Comparison of ENCODE assay signal across 13 cellular contexts in genomic region chr2:101737478-101738240, GRCh38. TPM values are rescaled to one million over a fixed set of nuclear protein-coding genes. Genes with fewer than 3 reads are reported as not detected.
DNase-seq lines count a peak whose midpoint lies in the region; ATAC-seq and TF ChIP-seq lines count a peak whose summit lies in the region.
"Had no signal": no experiment of that assay in that cellular context is flagged by ENCODE, and none has a peak within 500 bp of the region (broad histone marks: within the 10 kb centered on the region; RNA-seq: fewer than 3 reads in every experiment).

No MANE protein-coding gene starts in this region.

- H3K27ac Mint-ChIP-seq in activated CD8-positive, alpha-beta T cell treated with anti-CD3 and anti-CD28 coated beads for 36 hours: peak overlapping the region; percentile 4
- H3K27ac Mint-ChIP-seq in activated CD8-positive, alpha-beta T cell treated with anti-CD3 and anti-CD28 coated beads, Interleukin-2, amount 10 ng/mL, durations not matched to agents 7 days and 5 days: no peak overlapping the region
- H3K27ac Mint-ChIP-seq in activated naive CD8-positive, alpha-beta T cell treated with anti-CD3 and anti-CD28 coated beads, Interleukin-2, amount 50 U/mL, for 24 hours: peak overlapping the region; percentile 80
- H3K27ac Mint-ChIP-seq in stimulated activated memory B cell treated with anti-CD40 and anti-IgM and Interleukin-4, amounts not matched to agents 10 μg/mL and 1 μg/mL and 100 μg/mL, for 72 hours: peak overlapping the region; percentile 64

- CTCF ChIA-PET in activated CD8-positive, alpha-beta T cell treated with anti-CD3 and anti-CD28 coated beads for 36 hours (lab: Charles Lee): interaction anchor here (0.6 to 1.3 kb wide), 3 partner anchors 10 to 142 kb away, joined by 3 read pairs; no protein-coding TSS in a partner anchor
- CTCF ChIA-PET in activated CD8-positive, alpha-beta T cell treated with anti-CD3 and anti-CD28 coated beads, Interleukin-2, amount 10 ng/mL, durations not matched to agents 7 days and 5 days (lab: Charles Lee): interaction anchor here (0.7 to 1.0 kb wide), 2 partner anchors 19 to 63 kb away, joined by 3 read pairs; no protein-coding TSS in a partner anchor

- H3K27me3 ChIP-seq in kidney epithelial cell (ENCODE audit: control insufficient read depth, insufficient read depth, low read length): no peaks in the 10 kb centered on the region
- H3K27me3 ChIP-seq: upper lobe of right lung had no signal

- peaks cover 75% of the 10 kb centered on the region for H3K4me1 Mint-ChIP-seq in activated CD8-positive, alpha-beta T cell treated with anti-CD3 and anti-CD28 coated beads for 36 hours (ENCODE audit: low read depth)
- peaks cover 49% of the 10 kb centered on the region for H3K4me1 Mint-ChIP-seq in activated CD8-positive, alpha-beta T cell treated with anti-CD3 and anti-CD28 coated beads, Interleukin-2, amount 10 ng/mL, durations not matched to agents 7 days and 5 days (ENCODE audit: low read depth)
- H3K4me1 Mint-ChIP-seq in activated naive CD8-positive, alpha-beta T cell treated with anti-CD3 and anti-CD28 coated beads, Interleukin-2, amount 50 U/mL, for 24 hours: peaks cover 81% of the 10 kb centered on the region
- H3K4me1 Mint-ChIP-seq in stimulated activated memory B cell treated with anti-CD40 and anti-IgM and Interleukin-4, amounts not matched to agents 10 μg/mL and 1 μg/mL and 100 μg/mL, for 72 hours: peaks cover 85% of the 10 kb centered on the region

- H3K4me3 ChIP-seq in kidney epithelial cell (ENCODE audit: low read depth, low read length): no peak overlapping the region
- H3K4me3 ChIP-seq: upper lobe of right lung had no signal

- ATAC-seq in activated CD8-positive, alpha-beta T cell treated with anti-CD3 and anti-CD28 coated beads for 36 hours: no peak
- ATAC-seq in activated CD8-positive, alpha-beta T cell treated with anti-CD3 and anti-CD28 coated beads, Interleukin-2, amount 10 ng/mL, durations not matched to agents 7 days and 5 days: no peak
- ATAC-seq in activated naive CD8-positive, alpha-beta T cell treated with anti-CD3 and anti-CD28 coated beads, Interleukin-2, amount 50 U/mL, for 24 hours: peak; percentile 13
- no peak for ATAC-seq in stimulated activated memory B cell treated with anti-CD40 and anti-IgM and Interleukin-4, amounts not matched to agents 10 μg/mL and 1 μg/mL and 100 μg/mL, for 72 hours

- no peaks in the 10 kb centered on the region for H3K36me3 Mint-ChIP-seq in activated CD8-positive, alpha-beta T cell treated with anti-CD3 and anti-CD28 coated beads for 36 hours (ENCODE audit: low read depth)
- no peaks in the 10 kb centered on the region for H3K36me3 Mint-ChIP-seq in activated CD8-positive, alpha-beta T cell treated with anti-CD3 and anti-CD28 coated beads, Interleukin-2, amount 10 ng/mL, durations not matched to agents 7 days and 5 days (ENCODE audit: low read depth)
- H3K36me3 Mint-ChIP-seq in activated naive CD8-positive, alpha-beta T cell treated with anti-CD3 and anti-CD28 coated beads, Interleukin-2, amount 50 U/mL, for 24 hours (ENCODE audit: low read depth): peaks cover 1% of the 10 kb centered on the region
- H3K36me3 Mint-ChIP-seq in stimulated activated memory B cell treated with anti-CD40 and anti-IgM and Interleukin-4, amounts not matched to agents 10 μg/mL and 1 μg/mL and 100 μg/mL, for 72 hours: no peaks in the 10 kb centered on the region

- intact Hi-C loops in activated CD8-positive, alpha-beta T cell treated with anti-CD3 and anti-CD28 coated beads for 36 hours (cut with micrococcal nuclease): no loop called here

- H3K27me3 Mint-ChIP-seq in activated CD8-positive, alpha-beta T cell treated with anti-CD3 and anti-CD28 coated beads for 36 hours: no peaks in the 10 kb centered on the region
- H3K27me3 Mint-ChIP-seq in activated CD8-positive, alpha-beta T cell treated with anti-CD3 and anti-CD28 coated beads, Interleukin-2, amount 10 ng/mL, durations not matched to agents 7 days and 5 days (ENCODE audit: low read depth): no peaks in the 10 kb centered on the region
- no peaks in the 10 kb centered on the region for H3K27me3 Mint-ChIP-seq in activated naive CD8-positive, alpha-beta T cell treated with anti-CD3 and anti-CD28 coated beads, Interleukin-2, amount 50 U/mL, for 24 hours
- no peaks in the 10 kb centered on the region for H3K27me3 Mint-ChIP-seq in stimulated activated memory B cell treated with anti-CD40 and anti-IgM and Interleukin-4, amounts not matched to agents 10 μg/mL and 1 μg/mL and 100 μg/mL, for 72 hours

- no peak overlapping the region for H3K4me3 Mint-ChIP-seq in activated CD8-positive, alpha-beta T cell treated with anti-CD3 and anti-CD28 coated beads for 36 hours
- H3K4me3 Mint-ChIP-seq in activated CD8-positive, alpha-beta T cell treated with anti-CD3 and anti-CD28 coated beads, Interleukin-2, amount 10 ng/mL, durations not matched to agents 7 days and 5 days: no peak overlapping the region
- no peak overlapping the region for H3K4me3 Mint-ChIP-seq in activated naive CD8-positive, alpha-beta T cell treated with anti-CD3 and anti-CD28 coated beads, Interleukin-2, amount 50 U/mL, for 24 hours
- H3K4me3 Mint-ChIP-seq in stimulated activated memory B cell treated with anti-CD40 and anti-IgM and Interleukin-4, amounts not matched to agents 10 μg/mL and 1 μg/mL and 100 μg/mL, for 72 hours: peak overlapping the region; percentile 30

- DNase-seq in activated CD8-positive, alpha-beta T cell treated with anti-CD3 and anti-CD28 coated beads for 36 hours: no peak
- no peak for DNase-seq in activated CD8-positive, alpha-beta T cell treated with anti-CD3 and anti-CD28 coated beads, Interleukin-2, amount 10 ng/mL, durations not matched to agents 7 days and 5 days
- DNase-seq in activated naive CD8-positive, alpha-beta T cell treated with anti-CD3 and anti-CD28 coated beads, Interleukin-2, amount 50 U/mL, for 24 hours: no peak
- DNase-seq in kidney epithelial cell (ENCODE audit: low read depth) (peak; percentile 56), EL (no peak), NCI-H1417 (lab: John Stamatoyannopoulos, UW) (no peak), COLO668 (lab: John Stamatoyannopoulos, UW; ENCODE audit: unreplicated experiment) (no peak)
- DNase-seq: activated gamma-delta T cell; effector memory CD4-positive, alpha-beta T cell; NCI-H2171 treated with DMSO at 0.1 percent for 48 hours; occipital lobe; upper lobe of right lung had no signal

- no peaks in the 10 kb centered on the region for H3K9me3 Mint-ChIP-seq in activated CD8-positive, alpha-beta T cell treated with anti-CD3 and anti-CD28 coated beads for 36 hours
- H3K9me3 Mint-ChIP-seq in activated CD8-positive, alpha-beta T cell treated with anti-CD3 and anti-CD28 coated beads, Interleukin-2, amount 10 ng/mL, durations not matched to agents 7 days and 5 days (ENCODE audit: insufficient read depth): no peaks in the 10 kb centered on the region
- H3K9me3 Mint-ChIP-seq in activated naive CD8-positive, alpha-beta T cell treated with anti-CD3 and anti-CD28 coated beads, Interleukin-2, amount 50 U/mL, for 24 hours: no peaks in the 10 kb centered on the region
- no peaks in the 10 kb centered on the region for H3K9me3 Mint-ChIP-seq in stimulated activated memory B cell treated with anti-CD40 and anti-IgM and Interleukin-4, amounts not matched to agents 10 μg/mL and 1 μg/mL and 100 μg/mL, for 72 hours

- no peaks in the 10 kb centered on the region for H3K36me3 ChIP-seq in kidney epithelial cell (ENCODE audit: control insufficient read depth, insufficient read depth, low read length)
- H3K36me3 ChIP-seq: upper lobe of right lung had no signal

- TF ChIP-seq CTCF in activated CD8-positive, alpha-beta T cell treated with anti-CD3 and anti-CD28 coated beads for 36 hours (IDR thresholded peaks at IDR 0.05): no peak
- no peak for TF ChIP-seq CTCF in kidney epithelial cell (IDR thresholded peaks at IDR 0.05; ENCODE audit: insufficient read depth, low read length, poor library complexity, severe bottlenecking)

- POLR2A ChIA-PET in activated CD8-positive, alpha-beta T cell treated with anti-CD3 and anti-CD28 coated beads for 36 hours (lab: Charles Lee): interaction anchor here (1.3 to 2.2 kb wide), 4 partner anchors 8 to 19 kb away, joined by 3 to 16 read pairs (median 7); no protein-coding TSS in a partner anchor
- POLR2A ChIA-PET in activated CD8-positive, alpha-beta T cell treated with anti-CD3 and anti-CD28 coated beads, Interleukin-2, amount 10 ng/mL, durations not matched to agents 7 days and 5 days (lab: Charles Lee): no interaction called here

RNA-seq across cellular contexts. Expression of gene MAP4K4, which starts 40.2 kb away (rescaled TPM):
- 10 to 100 TPM; 26.3 to 27.3 TPM for total RNA-seq in activated CD8-positive, alpha-beta T cell treated with anti-CD3 and anti-CD28 coated beads for 36 hours
- 10 to 100 TPM; 90.2 to 92.2 TPM for total RNA-seq in activated CD8-positive, alpha-beta T cell treated with anti-CD3 and anti-CD28 coated beads, Interleukin-2, amount 10 ng/mL, durations not matched to agents 7 days and 5 days
- total RNA-seq in kidney epithelial cell: 124 and 134 TPM in 2 replicates
